Comparison of ENCODE assay signal across 8 cellular contexts in the genomic region with DNA sequence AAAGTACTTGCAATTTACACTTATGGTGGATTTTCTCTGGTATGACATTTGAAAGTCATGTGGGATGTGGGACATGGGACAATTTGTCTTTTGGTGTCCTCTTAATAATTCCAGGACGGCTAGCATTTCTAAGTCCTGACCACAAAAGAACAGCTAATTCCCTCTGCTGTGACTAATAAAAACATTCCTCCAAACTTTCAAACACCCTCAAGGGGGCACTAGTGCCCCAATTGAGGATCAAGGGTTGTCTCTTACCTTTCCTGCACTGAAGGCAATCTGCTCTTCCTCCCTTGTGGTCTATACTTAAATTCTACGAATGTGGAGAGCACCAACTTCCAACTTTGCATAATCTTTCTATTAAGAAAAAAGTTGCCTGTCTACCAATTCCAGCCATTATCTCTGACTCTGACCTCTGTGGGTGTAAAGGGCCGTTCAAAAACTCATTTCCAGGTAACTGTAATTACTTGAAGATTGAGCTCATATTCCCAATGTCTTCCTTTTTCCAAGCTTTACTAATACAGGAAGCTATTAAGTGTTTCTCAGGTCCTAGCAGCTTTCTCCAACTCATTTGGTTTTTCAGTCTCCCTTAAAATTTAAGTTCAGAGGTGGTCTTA.
DNase-seq lines count a peak whose midpoint lies in the region; ATAC-seq and TF ChIP-seq lines count a peak whose summit lies in the region.

No MANE protein-coding gene starts in this region.

- TF ChIP-seq CTCF in epithelial cell of esophagus (IDR thresholded peaks at IDR 0.05; ENCODE audit: insufficient read depth, low read depth, low read length, missing control alignments) (peak; percentile 72), neural progenitor cell (IDR thresholded peaks at IDR 0.05) (peak; percentile 74), suprapubic skin (IDR thresholded peaks at IDR 0.05) (peak in 1 of 2 donors; percentile 20)

- H3K4me1 Mint-ChIP-seq in activated CD8-positive, alpha-beta memory T cell treated with anti-CD3 and anti-CD28 coated beads, Interleukin-2, amount 10 ng/mL, durations not matched to agents 7 days and 5 days = peaks cover 10% of the 10 kb centered on the region
- H3K4me1 Mint-ChIP-seq in activated CD4-positive, alpha-beta T cell treated with anti-CD3 and anti-CD28 coated beads for 36 hours = no peaks in the 10 kb centered on the region
- H3K4me1 Mint-ChIP-seq in neural progenitor cell = no peaks in the 10 kb centered on the region

- TF ChIP-seq EP300 in suprapubic skin (IDR thresholded peaks at IDR 0.05) = no peak

- no peak overlapping the region for H3K4me2 ChIP-seq in neural progenitor cell

- intact Hi-C loops in activated CD4-positive, alpha-beta T cell treated with anti-CD3 and anti-CD28 coated beads for 36 hours (cut with DNase I, micrococcal nuclease) = loop anchor here (1.0 kb wide), 3 partner anchors 48 to 324 kb away; no protein-coding TSS in a partner anchor

- no peaks in the 10 kb centered on the region for H4K20me1 ChIP-seq in neural progenitor cell (ENCODE audit: low read depth)

- H3K9me3 Mint-ChIP-seq in activated CD8-positive, alpha-beta memory T cell treated with anti-CD3 and anti-CD28 coated beads, Interleukin-2, amount 10 ng/mL, durations not matched to agents 7 days and 5 days (ENCODE audit: low read depth) = no peaks in the 10 kb centered on the region
- peaks cover 2% of the 10 kb centered on the region for H3K9me3 Mint-ChIP-seq in activated CD4-positive, alpha-beta T cell treated with anti-CD3 and anti-CD28 coated beads for 36 hours (ENCODE audit: low read depth)
- H3K9me3 Mint-ChIP-seq in neural progenitor cell = peaks cover 11% of the 10 kb centered on the region

- peaks cover 14% of the 10 kb centered on the region for H3K27me3 Mint-ChIP-seq in activated CD8-positive, alpha-beta memory T cell treated with anti-CD3 and anti-CD28 coated beads, Interleukin-2, amount 10 ng/mL, durations not matched to agents 7 days and 5 days
- no peaks in the 10 kb centered on the region for H3K27me3 Mint-ChIP-seq in activated CD4-positive, alpha-beta T cell treated with anti-CD3 and anti-CD28 coated beads for 36 hours
- no peaks in the 10 kb centered on the region for H3K27me3 Mint-ChIP-seq in neural progenitor cell (ENCODE audit: insufficient read depth, low read depth)

- H3K27ac ChIP-seq in neural progenitor cell (no peak overlapping the region), suprapubic skin (no peak overlapping the region)

- H3K4me3 ChIP-seq in epithelial cell of esophagus (ENCODE audit: low read length) (no peak overlapping the region), neural progenitor cell (no peak overlapping the region), suprapubic skin (no peak overlapping the region)

- H3K9me3 ChIP-seq in neural progenitor cell (ENCODE audit: low read depth) = no peaks in the 10 kb centered on the region
- H3K9me3 ChIP-seq in suprapubic skin = no peaks in the 10 kb centered on the region

- no peaks in the 10 kb centered on the region for H3F3A ChIP-seq in neural progenitor cell (ENCODE audit: low read depth)

- peak overlapping the region; percentile 31 for H2AFZ ChIP-seq in neural progenitor cell (replicated peaks)

- CTCF ChIA-PET in activated CD8-positive, alpha-beta memory T cell treated with anti-CD3 and anti-CD28 coated beads, Interleukin-2, amount 10 ng/mL, durations not matched to agents 7 days and 5 days (lab: Charles Lee) = interaction anchor here (0.6 to 11.0 kb wide), 24 partner anchors 9 to 383 kb away, joined by 3 to 312 read pairs (median 4); partner anchors contain the start of gene EPS8
- CTCF ChIA-PET in activated CD4-positive, alpha-beta T cell treated with anti-CD3 and anti-CD28 coated beads for 36 hours (lab: Charles Lee) = interaction anchor here (0.7 to 11.8 kb wide), 32 partner anchors 8 to 379 kb away, joined by 3 to 345 read pairs (median 6); partner anchors contain the start of gene DERA

- H3K79me2 ChIP-seq in neural progenitor cell (ENCODE audit: low read depth) = no peaks in the 10 kb centered on the region

- 38% methylated on average over 3 of the region's 3 CpGs for WGBS in suprapubic skin

- H3K36me3 Mint-ChIP-seq in activated CD8-positive, alpha-beta memory T cell treated with anti-CD3 and anti-CD28 coated beads, Interleukin-2, amount 10 ng/mL, durations not matched to agents 7 days and 5 days = peaks cover 2% of the 10 kb centered on the region
- no peaks in the 10 kb centered on the region for H3K36me3 Mint-ChIP-seq in activated CD4-positive, alpha-beta T cell treated with anti-CD3 and anti-CD28 coated beads for 36 hours (ENCODE audit: low read depth)
- H3K36me3 Mint-ChIP-seq in neural progenitor cell = no peaks in the 10 kb centered on the region

- H3K27ac Mint-ChIP-seq in activated CD8-positive, alpha-beta memory T cell treated with anti-CD3 and anti-CD28 coated beads, Interleukin-2, amount 10 ng/mL, durations not matched to agents 7 days and 5 days = no peak overlapping the region
- no peak overlapping the region for H3K27ac Mint-ChIP-seq in activated CD4-positive, alpha-beta T cell treated with anti-CD3 and anti-CD28 coated beads for 36 hours
- H3K27ac Mint-ChIP-seq in neural progenitor cell = no peak overlapping the region

- H3K9ac ChIP-seq in neural progenitor cell = no peak overlapping the region

- TF ChIP-seq POLR2A in suprapubic skin (IDR thresholded peaks at IDR 0.05) = no peak

- H3K4me1 ChIP-seq in neural progenitor cell = no peaks in the 10 kb centered on the region
- H3K4me1 ChIP-seq in suprapubic skin = peaks cover 13% of the 10 kb centered on the region

- no peaks in the 10 kb centered on the region for H3K27me3 ChIP-seq in neural progenitor cell
- H3K27me3 ChIP-seq in suprapubic skin = no peaks in the 10 kb centered on the region

- DNase-seq in activated CD8-positive, alpha-beta memory T cell treated with anti-CD3 and anti-CD28 coated beads, Interleukin-2, amount 10 ng/mL, durations not matched to agents 7 days and 5 days = peak; percentile 67
- DNase-seq in activated CD8-positive, alpha-beta memory T cell treated with anti-CD3 and anti-CD28 coated beads, Interleukin-2, amount 50 U/mL, for 48 hours = no peak
- DNase-seq in NAMALWA (ENCODE audit: low spot score) (peak; percentile 82), epithelial cell of esophagus (ENCODE audit: low read depth) (peak; percentile 78), neural progenitor cell (ENCODE audit: low spot score) (peak; percentile 72), suprapubic skin (ENCODE audit: low spot score in 2 of 2) (no peak)
- peak; percentile 66 for DNase-seq in activated CD4-positive, alpha-beta T cell treated with anti-CD3 and anti-CD28 coated beads for 36 hours

- H3K36me3 ChIP-seq in neural progenitor cell (no peaks in the 10 kb centered on the region), suprapubic skin (no peaks in the 10 kb centered on the region)

- ATAC-seq in activated CD8-positive, alpha-beta memory T cell treated with anti-CD3 and anti-CD28 coated beads, Interleukin-2, amount 10 ng/mL, durations not matched to agents 7 days and 5 days = peak; percentile 70
- ATAC-seq in HG02571 (IDR thresholded peaks at IDR 0.05; ENCODE audit: unreplicated experiment) = peak; percentile 75
- ATAC-seq in activated CD4-positive, alpha-beta T cell treated with anti-CD3 and anti-CD28 coated beads for 36 hours = peak; percentile 76

- POLR2A ChIA-PET in activated CD4-positive, alpha-beta T cell treated with anti-CD3 and anti-CD28 coated beads for 36 hours (lab: Charles Lee) = interaction anchor here (0.6 to 1.6 kb wide), 4 partner anchors 38 to 761 kb away, joined by 3 to 9 read pairs (median 4); no protein-coding TSS in a partner anchor

- no peak overlapping the region for H3K4me3 Mint-ChIP-seq in activated CD8-positive, alpha-beta memory T cell treated with anti-CD3 and anti-CD28 coated beads, Interleukin-2, amount 10 ng/mL, durations not matched to agents 7 days and 5 days
- no peak overlapping the region for H3K4me3 Mint-ChIP-seq in activated CD4-positive, alpha-beta T cell treated with anti-CD3 and anti-CD28 coated beads for 36 hours
- H3K4me3 Mint-ChIP-seq in neural progenitor cell = no peak overlapping the region

Comparison
In these comparisons a context has a peak if more than half of its experiments do, and no peak if none do; other contexts are left out.
1. DNase-seq: peak in activated CD8-positive, alpha-beta memory T cell treated with anti-CD3 and anti-CD28 coated beads, Interleukin-2, amount 10 ng/mL, durations not matched to agents 7 days and 5 days (single experiment), NAMALWA (single experiment), activated CD4-positive, alpha-beta T cell treated with anti-CD3 and anti-CD28 coated beads for 36 hours (single experiment), epithelial cell of esophagus (single experiment) and neural progenitor cell (single experiment); none in activated CD8-positive, alpha-beta memory T cell treated with anti-CD3 and anti-CD28 coated beads, Interleukin-2, amount 50 U/mL, for 48 hours (single experiment) and suprapubic skin (0 of 2).
2. Peak in every context shown above with its lines, with median percentiles within 50 percentile points of each other: ATAC-seq.